16 cellular contexts compared by ENCODE assay signal in the genomic region with DNA sequence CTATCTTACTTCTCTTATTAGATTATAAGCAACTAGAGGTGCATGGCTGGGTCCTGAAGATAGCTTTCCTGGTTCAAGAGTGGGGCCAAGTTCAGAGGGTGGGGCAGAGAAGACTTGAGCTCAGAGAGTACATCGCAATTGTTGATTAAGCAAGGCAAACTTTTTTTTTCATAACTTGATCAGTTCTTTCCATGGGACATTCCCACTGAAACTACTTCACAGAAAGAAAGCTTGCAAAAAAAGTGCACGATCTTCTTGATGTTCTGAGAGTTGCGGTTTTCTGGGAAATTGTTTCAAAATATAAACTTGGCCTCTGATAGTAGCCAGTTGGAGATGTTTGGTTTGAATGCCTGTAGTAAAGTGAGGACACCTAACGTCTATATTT.
DNase-seq lines count a peak whose midpoint lies in the region; ATAC-seq and TF ChIP-seq lines count a peak whose summit lies in the region.
"Had no signal": no experiment of that assay in that cellular context is flagged by ENCODE, and none has a peak within 500 bp of the region (broad histone marks: within the 10 kb centered on the region; RNA-seq: fewer than 3 reads in every experiment).

No MANE protein-coding gene starts in this region.

- no peak for ATAC-seq in activated T-helper 17 cell treated with anti-CD3 and anti-CD28 coated beads, Interleukin-2, amount 50 U/mL, for 72 hours (replicated peaks)
- peak; percentile 84 for ATAC-seq in sciatic nerve

- intact Hi-C loops in sciatic nerve (cut with DNase I) = no loop called here
- intact Hi-C loops in stomach (cut with DNase I; ENCODE audit: low total_unique reads) = no loop called here
- intact Hi-C loops in transverse colon (cut with DNase I; ENCODE audit: low total_unique reads) = no loop called here

- H3K27ac Mint-ChIP-seq in activated T-helper 17 cell treated with anti-CD3 and anti-CD28 coated beads, Interleukin-2, amount 50 U/mL, for 72 hours = peak overlapping the region; percentile 39

- H3K4me3 ChIP-seq in stomach (no peak overlapping the region), transverse colon (no peak overlapping the region)

- TF ChIP-seq POLR2A in stomach (IDR thresholded peaks at IDR 0.05) (no peak), transverse colon (IDR thresholded peaks at IDR 0.05) (no peak)

- peak; percentile 45 for DNase-seq in fibroblast of peridontal ligament (ENCODE audit: extremely low read depth)
- DNase-seq in sciatic nerve (ENCODE audit: low spot score) = no peak
- DNase-seq in stomach = no peak
- no peak for DNase-seq in occipital lobe (lab: John Stamatoyannopoulos, UW)
- DNase-seq in NCI-H82 treated with DMSO at 0.1 percent for 48 hours (lab: John Stamatoyannopoulos, UW; ENCODE audit: unreplicated experiment) = no peak
- no peak for DNase-seq in transverse colon
- DNase-seq: C1 segment of cervical spinal cord; CD4-positive, alpha-beta memory T cell; COR-L47; DMS 273 treated with DMSO at 0.1 percent for 48 hours; DMS79; GF-D8; GOT3; H7; HCEC 1CT had no signal

- H3K9me3 Mint-ChIP-seq in activated T-helper 17 cell treated with anti-CD3 and anti-CD28 coated beads, Interleukin-2, amount 50 U/mL, for 72 hours = no peaks in the 10 kb centered on the region

- H3K4me1 Mint-ChIP-seq in activated T-helper 17 cell treated with anti-CD3 and anti-CD28 coated beads, Interleukin-2, amount 50 U/mL, for 72 hours = peaks cover 7% of the 10 kb centered on the region

- H3K36me3 ChIP-seq in stomach (no peaks in the 10 kb centered on the region), transverse colon (no peaks in the 10 kb centered on the region)

- no peaks in the 10 kb centered on the region for H3K27me3 Mint-ChIP-seq in activated T-helper 17 cell treated with anti-CD3 and anti-CD28 coated beads, Interleukin-2, amount 50 U/mL, for 72 hours
- H3K27me3 Mint-ChIP-seq: CD4-positive, alpha-beta memory T cell had no signal

- TF ChIP-seq CTCF in stomach (IDR thresholded peaks at IDR 0.05) (no peak), transverse colon (IDR thresholded peaks at IDR 0.05) (no peak)

- H3K27ac ChIP-seq in stomach (no peak overlapping the region), transverse colon (no peak overlapping the region)

- H3K4me1 ChIP-seq in stomach = peaks cover 4 to 15% (median 9%) of the 10 kb centered on the region in 4 donors
- no peaks in the 10 kb centered on the region for H3K4me1 ChIP-seq in transverse colon

- in situ Hi-C loops in transverse colon (cut with MboI; ENCODE audit: low pct_ligation_motif_present in 1 of 4, low pct_unique_long_range_greater_than_20kb in 1 of 4, low sequenced_read_pairs in 3 of 4) = no loop called here

- H3K36me3 Mint-ChIP-seq in activated T-helper 17 cell treated with anti-CD3 and anti-CD28 coated beads, Interleukin-2, amount 50 U/mL, for 72 hours (ENCODE audit: low read depth) = no peaks in the 10 kb centered on the region
- H3K36me3 Mint-ChIP-seq: CD4-positive, alpha-beta memory T cell had no signal

- H3K4me3 Mint-ChIP-seq in activated T-helper 17 cell treated with anti-CD3 and anti-CD28 coated beads, Interleukin-2, amount 50 U/mL, for 72 hours = no peak overlapping the region
- H3K4me3 Mint-ChIP-seq: CD4-positive, alpha-beta memory T cell had no signal

- no peaks in the 10 kb centered on the region for H3K9me3 ChIP-seq in stomach
- no peaks in the 10 kb centered on the region for H3K9me3 ChIP-seq in transverse colon

- no peak for TF ChIP-seq EP300 in stomach (IDR thresholded peaks at IDR 0.05)
- no peak for TF ChIP-seq EP300 in transverse colon (IDR thresholded peaks at IDR 0.05; ENCODE audit: low read depth)

- H3K27me3 ChIP-seq in stomach = no peaks in the 10 kb centered on the region
- no peaks in the 10 kb centered on the region for H3K27me3 ChIP-seq in transverse colon

- WGBS in stomach, 5 donors = 78 to 82% (median 80%) methylated on average over 4 of the region's 4 CpGs
- 65 to 87% methylated on average over 4 of the region's 4 CpGs for WGBS in transverse colon (ENCODE audit: low coverage in 1 of 2), 2 donors
